ENCODE assay signal across 12 cellular contexts in the genomic region with DNA sequence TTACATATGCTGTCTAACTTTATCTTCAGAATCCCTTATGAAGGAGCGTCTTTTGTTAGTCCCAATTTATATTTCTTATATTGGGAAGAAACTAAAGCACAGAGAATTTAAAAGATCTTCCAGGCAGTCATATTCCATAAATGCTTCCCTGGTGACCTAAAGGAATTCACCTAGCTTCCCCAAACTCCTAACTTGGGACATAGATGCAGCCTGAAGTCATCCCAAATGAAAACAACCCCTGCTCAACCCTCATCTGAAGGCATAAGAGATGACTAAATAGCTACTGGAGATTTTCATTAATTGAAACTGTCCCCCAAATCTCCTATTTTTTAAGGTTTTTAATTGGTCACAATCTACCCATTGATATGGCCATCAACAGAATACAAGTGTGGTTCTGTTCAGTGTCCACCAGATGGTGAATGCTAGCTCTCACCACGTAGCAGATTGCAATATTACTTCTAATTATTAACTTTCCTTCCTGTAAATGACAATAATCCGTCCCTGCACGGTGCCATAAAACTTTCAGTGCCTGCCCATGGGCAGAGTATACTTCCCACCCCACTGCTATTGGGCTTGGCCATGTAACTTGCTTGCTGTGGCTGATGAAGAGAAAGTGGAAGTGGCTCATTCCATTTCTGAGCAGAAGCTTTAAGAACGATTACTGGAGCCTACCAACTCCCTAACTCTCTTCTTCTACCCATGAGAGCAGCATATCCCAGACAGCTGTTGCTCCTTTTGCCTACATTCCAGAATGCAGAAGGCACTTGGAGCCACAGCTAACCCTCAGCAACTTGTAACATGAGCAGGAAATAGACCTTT. TPM values are rescaled to one million over a fixed set of nuclear protein-coding genes. Genes with fewer than 3 reads are reported as not detected.
A peak's percentile ranks its signal among the peaks of the same experiment; 100 is the strongest.
DNase-seq lines count a peak whose midpoint lies in the region; ATAC-seq and TF ChIP-seq lines count a peak whose summit lies in the region.
"Had no signal": no experiment of that assay in that cellular context is flagged by ENCODE, and none has a peak within 500 bp of the region (broad histone marks: within the 10 kb centered on the region; RNA-seq: fewer than 3 reads in every experiment).

No MANE protein-coding gene starts in this region.

- no peaks in the 10 kb centered on the region for H3K79me2 ChIP-seq in Loucy (ENCODE audit: insufficient read depth, low read length)
- H3K79me2 ChIP-seq in smooth muscle cell (ENCODE audit: low read depth): no peaks in the 10 kb centered on the region

- H3K4me2 ChIP-seq in Loucy (ENCODE audit: low read depth, low read length, poor library complexity, severe bottlenecking) (peak overlapping the region; percentile 40), smooth muscle cell (no peak overlapping the region)

- H3K36me3 ChIP-seq in Loucy (ENCODE audit: insufficient read depth, low read length): no peaks in the 10 kb centered on the region
- H3K36me3 ChIP-seq in esophagus squamous epithelium: no peaks in the 10 kb centered on the region
- no peaks in the 10 kb centered on the region for H3K36me3 ChIP-seq in smooth muscle cell (ENCODE audit: low read depth)

- intact Hi-C loops in esophagus squamous epithelium (cut with DNase I): no loop called here

- TF ChIP-seq CTCF in Loucy (conservative IDR thresholded peaks at IDR 0.05; ENCODE audit: low read length) (no peak), esophagus squamous epithelium (IDR thresholded peaks at IDR 0.05) (no peak), smooth muscle cell (IDR thresholded peaks at IDR 0.05; ENCODE audit: borderline replicate concordance, insufficient read depth, poor library complexity, severe bottlenecking) (no peak)

- DNase-seq in esophagus squamous epithelium (lab: John Stamatoyannopoulos, UW) (no peak), substantia nigra (lab: John Stamatoyannopoulos, UW) (peak in 2 of 49 donors; percentile 18 to 45), smooth muscle cell (lab: John Stamatoyannopoulos, UW; ENCODE audit: unreplicated experiment) (no peak), NCI-H1417 (lab: John Stamatoyannopoulos, UW) (no peak)
- no peak for DNase-seq in activated CD8-positive, alpha-beta memory T cell treated with anti-CD3 and anti-CD28 coated beads, Interleukin-2, amount 50 U/mL, for 4 hours
- DNase-seq: activated T-cell treated with anti-CD3 and anti-CD28 coated beads, Interleukin-2, amount 50 U/mL, for 48 hours; NCI-H1694; stimulated activated CD4-positive, alpha-beta T cell treated with anti-CD3 and anti-CD28 coated beads, Interleukin-2, amount 100 ng/mL, for 24 hours; T-helper 1 cell had no signal

- H3K27me3 ChIP-seq in Loucy (ENCODE audit: insufficient read depth, low read length, poor library complexity, severe bottlenecking) (no peaks in the 10 kb centered on the region), esophagus squamous epithelium (no peaks in the 10 kb centered on the region), smooth muscle cell (ENCODE audit: low read depth) (no peaks in the 10 kb centered on the region)

- H3K9me2 ChIP-seq in Loucy (replicated peaks; ENCODE audit: low read depth, low read length): no peaks in the 10 kb centered on the region

- H3K9ac ChIP-seq in Loucy (ENCODE audit: low read depth, low read length, poor library complexity, severe bottlenecking) (no peak overlapping the region), smooth muscle cell (ENCODE audit: low read depth) (no peak overlapping the region)

- WGBS in esophagus squamous epithelium, 2 donors: 71 to 75% methylated on average over 5 of the region's 5 CpGs
- 89% methylated on average over 5 of the region's 5 CpGs for WGBS in smooth muscle cell (ENCODE audit: low lambda C conversion rate)

- no peak overlapping the region for H3K4me3 ChIP-seq in Loucy (ENCODE audit: low read length, poor library complexity, severe bottlenecking)
- peak overlapping the region in 1 of 4 donors; percentile 18 for H3K4me3 ChIP-seq in esophagus squamous epithelium
- no peak overlapping the region for H3K4me3 ChIP-seq in smooth muscle cell

- no peaks in the 10 kb centered on the region for H4K20me1 ChIP-seq in Loucy (ENCODE audit: insufficient read depth, low read length, poor library complexity, severe bottlenecking)
- H4K20me1 ChIP-seq in smooth muscle cell (ENCODE audit: low read depth): no peaks in the 10 kb centered on the region

- ATAC-seq in GM19025 (IDR thresholded peaks at IDR 0.05; ENCODE audit: low read depth, unreplicated experiment) (peak; percentile 52), GM18870 (IDR thresholded peaks at IDR 0.05; ENCODE audit: unreplicated experiment) (no peak)

- H3K9me3 ChIP-seq in Loucy (ENCODE audit: insufficient read depth, low read depth, low read length): no peaks in the 10 kb centered on the region
- H3K9me3 ChIP-seq in esophagus squamous epithelium: no peaks in the 10 kb centered on the region
- no peaks in the 10 kb centered on the region for H3K9me3 ChIP-seq in smooth muscle cell (replicated peaks; ENCODE audit: low read depth)

- TF ChIP-seq POLR2A in esophagus squamous epithelium (IDR thresholded peaks at IDR 0.05): no peak

- H2AFZ ChIP-seq in Loucy (ENCODE audit: low read length) (peak overlapping the region; percentile 55), smooth muscle cell (ENCODE audit: low read depth) (no peak overlapping the region)

- H3K27ac ChIP-seq in esophagus squamous epithelium (peak overlapping the region in 3 of 4 donors; percentile 60 to 67 (median 65)), substantia nigra (ENCODE audit: low read depth, low read length, poor library complexity, severe bottlenecking) (peak overlapping the region; percentile 67), smooth muscle cell (ENCODE audit: low read depth) (no peak overlapping the region)

- H3K4me1 ChIP-seq in Loucy (ENCODE audit: insufficient read depth, low read length, poor library complexity, severe bottlenecking) (no peaks in the 10 kb centered on the region), esophagus squamous epithelium (no peaks in the 10 kb centered on the region), smooth muscle cell (ENCODE audit: low read depth) (no peaks in the 10 kb centered on the region)

- H3F3A ChIP-seq in Loucy (ENCODE audit: low read depth) (no peaks in the 10 kb centered on the region), smooth muscle cell (ENCODE audit: low read depth) (no peaks in the 10 kb centered on the region)

RNA-seq across cellular contexts. Expression of a gene that starts 18.7 kb away (rescaled TPM):
- total RNA-seq in esophagus squamous epithelium (100 to 1,000 TPM in 1 of 4 donors, 10 to 100 TPM in 2, 1 to 10 TPM in 1; 9.9 to 126 (median 26.7) TPM), smooth muscle cell (1.2 and 1.9 TPM in 2 replicates)
- polyA plus RNA-seq in smooth muscle cell: 0.79 and 1.0 TPM in 2 replicates
